In the genomic region with DNA sequence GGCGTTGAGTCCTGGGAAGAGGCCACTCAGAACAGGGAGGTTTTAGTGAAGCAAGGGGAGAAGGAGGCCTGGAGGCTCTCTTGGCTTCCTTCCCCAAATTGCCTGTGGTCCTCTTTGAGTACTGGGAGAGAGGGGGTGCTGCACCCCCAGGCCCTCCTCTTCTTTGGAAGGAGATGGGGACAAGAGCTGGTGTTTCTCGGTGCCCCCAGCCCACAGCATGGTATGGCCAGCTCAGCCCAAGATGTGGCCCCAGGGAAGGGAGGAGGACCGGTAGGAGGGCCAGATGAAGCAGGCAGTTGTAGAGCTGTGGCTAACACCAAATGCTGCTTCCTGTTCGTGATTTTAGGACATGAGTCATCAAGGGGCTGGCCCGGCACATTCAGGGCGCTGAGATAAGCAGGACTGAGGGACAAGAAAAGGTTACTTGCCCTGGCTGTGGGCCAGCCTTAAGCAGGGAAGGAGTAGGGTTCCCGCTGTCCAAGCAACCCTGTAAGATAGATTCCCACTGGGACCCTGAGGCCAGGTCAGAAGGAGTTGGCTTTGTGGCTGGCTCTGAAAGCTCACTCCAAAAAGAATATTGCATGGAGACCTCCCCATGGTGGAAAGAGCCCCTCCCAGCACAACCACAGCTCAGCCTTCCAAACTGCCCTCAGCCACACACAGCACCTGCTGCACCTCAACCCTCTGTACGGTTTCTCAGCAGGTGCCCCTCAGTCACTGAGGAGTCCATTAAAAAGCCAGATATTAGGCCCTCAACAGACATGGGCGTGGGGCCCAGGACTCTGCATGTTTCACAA, we compare ENCODE assay signal across 8 cellular contexts.
A peak's percentile ranks its signal among the peaks of the same experiment; 100 is the strongest.
DNase-seq lines count a peak whose midpoint lies in the region; ATAC-seq lines count a peak whose summit lies in the region.

No MANE protein-coding gene starts in this region.

- H3K27ac ChIP-seq in BLaER1, result peak overlapping the region; percentile 75
- H3K27ac ChIP-seq in angular gyrus (ENCODE audit: low read depth, low read length), result peak overlapping the region; percentile 7

- H3K9ac ChIP-seq in BLaER1, result peak overlapping the region; percentile 62; the same call in 1 of the 2 replicates

- DNase-seq in SW480 (ENCODE audit: low spot score), result peak; percentile 94
- peak; percentile 63 for DNase-seq in inferior parietal cortex (ENCODE audit: extremely low spot score)
- DNase-seq in stimulated activated CD4-positive, alpha-beta T cell treated with anti-CD3 and anti-CD28 coated beads, Interleukin-2, amount 100 ng/mL, for 4 hours (ENCODE audit: low read depth), result peak; percentile 65
- DNase-seq in NCI-H524 (lab: John Stamatoyannopoulos, UW), result no peak

- no peaks in the 10 kb centered on the region for H3K36me3 ChIP-seq in BLaER1

- H3K4me1 ChIP-seq in BLaER1, result peaks cover 88% of the 10 kb centered on the region

- H3K4me2 ChIP-seq in BLaER1, result peak overlapping the region; percentile 84

- H3K9me3 ChIP-seq in BLaER1, result no peaks in the 10 kb centered on the region

- 0 out of 2 replicates have a peak overlapping the region, but pooled peaks have one; percentile 11 for H3K4me3 ChIP-seq in BLaER1

- H3K27me3 ChIP-seq in BLaER1, result no peaks in the 10 kb centered on the region

- peak; percentile 73 for ATAC-seq in GM19324 (IDR thresholded peaks at IDR 0.05; ENCODE audit: low FRiP score, unreplicated experiment)
- peak; percentile 62 for ATAC-seq in HG03442 (IDR thresholded peaks at IDR 0.05; ENCODE audit: unreplicated experiment)

- no peaks in the 10 kb centered on the region for H4K20me1 ChIP-seq in BLaER1

Comparison
In these comparisons a context has a peak if more than half of its experiments do, and no peak if none do; other contexts are left out.
1. DNase-seq: peak in SW480 (single experiment), inferior parietal cortex (single experiment) and stimulated activated CD4-positive, alpha-beta T cell treated with anti-CD3 and anti-CD28 coated beads, Interleukin-2, amount 100 ng/mL, for 4 hours (single experiment); none in NCI-H524 (0 of 2).